In the genomic region with DNA sequence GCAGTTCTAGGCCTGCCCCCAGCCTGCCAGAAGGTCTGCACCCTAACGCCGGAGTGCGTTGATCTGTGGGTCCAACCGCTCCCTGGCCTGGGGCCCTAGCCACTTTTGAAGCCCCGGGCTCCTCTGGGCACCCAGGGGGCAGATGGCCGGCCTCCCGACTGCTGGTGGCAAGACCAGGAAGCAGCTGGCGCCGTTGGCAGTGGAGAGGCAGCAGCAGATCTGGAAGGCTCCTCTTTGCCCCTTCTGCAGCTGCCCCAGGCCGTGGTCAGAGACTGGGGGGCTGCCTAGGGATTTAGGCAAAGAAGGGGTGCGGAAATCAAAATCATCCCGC, we compare ENCODE assay signal across 10 cellular contexts. TPM values are rescaled to one million over a fixed set of nuclear protein-coding genes. Genes with fewer than 3 reads are reported as not detected.
DNase-seq lines count a peak whose midpoint lies in the region; ATAC-seq and TF ChIP-seq lines count a peak whose summit lies in the region.
"Had no signal": no experiment of that assay in that cellular context is flagged by ENCODE, and none has a peak within 500 bp of the region (broad histone marks: within the 10 kb centered on the region; RNA-seq: fewer than 3 reads in every experiment).

No MANE protein-coding gene starts in this region.

- H3K9me3 ChIP-seq in DOHH2 (ENCODE audit: control insufficient read depth, insufficient read depth, low read length) (no peaks in the 10 kb centered on the region), NT2/D1 (ENCODE audit: insufficient read depth, low read length) (no peaks in the 10 kb centered on the region), fibroblast of lung (ENCODE audit: control insufficient read depth, insufficient read depth, low read depth, low read length) (no peaks in the 10 kb centered on the region), gastrocnemius medialis (no peaks in the 10 kb centered on the region), HAP-1 (no peaks in the 10 kb centered on the region)

- H3K79me2 ChIP-seq in DOHH2 (ENCODE audit: control insufficient read depth, low read length) = peaks cover 18% of the 10 kb centered on the region
- no peaks in the 10 kb centered on the region for H3K79me2 ChIP-seq in fibroblast of lung (ENCODE audit: control insufficient read depth, insufficient read depth, low read length)

- H3K36me3 ChIP-seq in DOHH2 (ENCODE audit: control insufficient read depth, low read length) (peaks cover 44% of the 10 kb centered on the region), NT2/D1 (ENCODE audit: insufficient read depth, insufficient read length, low read length) (peaks cover 30% of the 10 kb centered on the region), fibroblast of lung (ENCODE audit: control insufficient read depth, insufficient read depth, low read length) (peaks cover 11% of the 10 kb centered on the region), gastrocnemius medialis (peaks cover 0 to 16% of the 10 kb centered on the region in 2 donors), HAP-1 (replicated peaks) (peaks cover 19% of the 10 kb centered on the region)

- H3K9me2 ChIP-seq in DOHH2 (replicated peaks; ENCODE audit: control insufficient read depth, low read length) = no peaks in the 10 kb centered on the region

- no peak for TF ChIP-seq POLR2A in gastrocnemius medialis (IDR thresholded peaks at IDR 0.05)

- no peak overlapping the region for H2AFZ ChIP-seq in fibroblast of lung (ENCODE audit: low read length)

- in situ Hi-C loops in gastrocnemius medialis (cut with MboI; ENCODE audit: low sequenced_read_pairs in 4 of 4) (no loop called here), HAP-1 (cut with MboI; ENCODE audit: low sequenced_read_pairs) (no loop called here)

- H3K27ac ChIP-seq in DOHH2 (ENCODE audit: low read depth, low read length) (0 out of 2 replicates have a peak overlapping the region, but pooled peaks have one; percentile 72), fibroblast of lung (ENCODE audit: insufficient read depth, low read length) (no peak overlapping the region), gastrocnemius medialis (no peak overlapping the region)

- H3K9ac ChIP-seq in NT2/D1 (ENCODE audit: insufficient read length, low read depth) = peak overlapping the region; percentile 88
- H3K9ac ChIP-seq in fibroblast of lung (ENCODE audit: insufficient read depth, low read length) = peak overlapping the region; percentile 62

- H3K4me3 ChIP-seq in DOHH2 (ENCODE audit: low read length) = peak overlapping the region; percentile 87
- H3K4me3 ChIP-seq in NT2/D1 (ENCODE audit: insufficient read length, low read depth) = peak overlapping the region; percentile 74
- peak overlapping the region in 2 of 4 experiments; percentile 47 to 69 for H3K4me3 ChIP-seq in fibroblast of lung (replicated peaks in 1 of 4; ENCODE audit: control extremely low read depth in 1 of 4, insufficient read depth in 1 of 4, low read depth in 3 of 4, low read length in 4 of 4)
- peak overlapping the region; percentile 45 to 72 (median 57) for H3K4me3 ChIP-seq in gastrocnemius medialis
- H3K4me3 ChIP-seq in HAP-1 = no peak overlapping the region

- TF ChIP-seq CTCF in DOHH2 (IDR thresholded peaks at IDR 0.05; ENCODE audit: low read depth, low read length, poor library complexity, severe bottlenecking) = no peak
- no peak for TF ChIP-seq CTCF in fibroblast of lung (conservative IDR thresholded peaks at IDR 0.05 in 1 of 2, IDR thresholded peaks at IDR 0.05 in 1 of 2; ENCODE audit: low read depth in 1 of 2, low read length in 2 of 2)
- TF ChIP-seq CTCF in gastrocnemius medialis (IDR thresholded peaks at IDR 0.05 in 4 of 5, conservative IDR thresholded peaks at IDR 0.05 in 1 of 5) = no peak

- H3K27me3 ChIP-seq in DOHH2 (ENCODE audit: control insufficient read depth, low read length) (no peaks in the 10 kb centered on the region), NT2/D1 (ENCODE audit: insufficient read depth, insufficient read length) (peaks cover 13% of the 10 kb centered on the region), fibroblast of lung (ENCODE audit: control insufficient read depth, insufficient read depth, low read length) (no peaks in the 10 kb centered on the region), gastrocnemius medialis (peaks cover 0 to 9% (median 7%) of the 10 kb centered on the region in 3 donors), HAP-1 (ENCODE audit: low read depth) (no peaks in the 10 kb centered on the region)

- peaks cover 21% of the 10 kb centered on the region for H3K4me1 ChIP-seq in DOHH2 (ENCODE audit: control insufficient read depth, low read length)
- H3K4me1 ChIP-seq in NT2/D1 (ENCODE audit: insufficient read depth, insufficient read length) = peaks cover 12% of the 10 kb centered on the region
- peaks cover 30% of the 10 kb centered on the region for H3K4me1 ChIP-seq in fibroblast of lung (ENCODE audit: control insufficient read depth, extremely low read depth, insufficient read depth, low read length)
- H3K4me1 ChIP-seq in gastrocnemius medialis = peaks cover 16 to 20% of the 10 kb centered on the region in 2 donors
- peaks cover 18% of the 10 kb centered on the region for H3K4me1 ChIP-seq in HAP-1

- intact Hi-C loops in gastrocnemius medialis (cut with DNase I; ENCODE audit: low total_unique reads) = no loop called here

- peak overlapping the region; percentile 85 for H3K4me2 ChIP-seq in DOHH2 (ENCODE audit: low read length)
- H3K4me2 ChIP-seq in fibroblast of lung (ENCODE audit: extremely low read depth, insufficient read depth, low read length) = no peak overlapping the region

- peaks cover 21% of the 10 kb centered on the region for H3F3A ChIP-seq in DOHH2 (ENCODE audit: control insufficient read depth, insufficient read depth)

- H4K20me1 ChIP-seq in DOHH2 (ENCODE audit: control insufficient read depth, insufficient read depth, low read depth, low read length) = no peaks in the 10 kb centered on the region
- H4K20me1 ChIP-seq in fibroblast of lung (ENCODE audit: control insufficient read depth, extremely low read depth, insufficient read depth, low read length) = no peaks in the 10 kb centered on the region

- DNase-seq in NT2/D1 (ENCODE audit: low read depth, low spot score) (no peak), fibroblast of lung (ENCODE audit: low read depth in 2 of 2) (no peak), gastrocnemius medialis (no peak), Kasumi-1 (lab: John Stamatoyannopoulos, UW) (no peak), HAP-1 (ENCODE audit: low spot score in 2 of 2) (no peak), AG20443 (ENCODE audit: low spot score) (no peak)
- DNase-seq in activated CD4-positive, alpha-beta T cell treated with anti-CD3 and anti-CD28 coated beads for 48 hours = no peak

- no peak for ATAC-seq in gastrocnemius medialis

RNA-seq across cellular contexts. Expression of gene VWCE, which starts 0.4 kb away (rescaled TPM):
- total RNA-seq in fibroblast of lung = 1.5 and 1.7 TPM in 2 replicates
- polyA plus RNA-seq in fibroblast of lung = 0.30 and 0.68 TPM in 2 replicates
- 0.66 and 0.90 TPM in 2 replicates for polyA plus RNA-seq in fibroblast of lung (2012)
- 0.59 and 5.1 TPM in 2 replicates for polyA minus RNA-seq in fibroblast of lung (ENCODE audit: low replicate concordance)
- total RNA-seq in gastrocnemius medialis = 1 to 10 TPM in 1 of 4 donors, under 1 TPM in 3; 0.31 to 1.5 (median 0.67) TPM

RNA-seq across cellular contexts. Expression of gene DDB1, which starts 37.3 kb away (rescaled TPM):
- total RNA-seq in fibroblast of lung = 241 and 282 TPM in 2 replicates
- 289 and 298 TPM in 2 replicates for polyA plus RNA-seq in fibroblast of lung
- 180 and 182 TPM in 2 replicates for polyA plus RNA-seq in fibroblast of lung (2012)
- polyA minus RNA-seq in fibroblast of lung (ENCODE audit: low replicate concordance) = 389 and 438 TPM in 2 replicates
- 100 to 1,000 TPM; 175 to 215 (median 189) TPM for total RNA-seq in gastrocnemius medialis

RNA-seq across cellular contexts. Expression of gene TKFC, which starts 37.5 kb away (rescaled TPM):
- 15.9 and 27.1 TPM in 2 replicates for total RNA-seq in fibroblast of lung
- polyA plus RNA-seq in fibroblast of lung = 11.5 and 15.9 TPM in 2 replicates
- polyA plus RNA-seq in fibroblast of lung (2012) = 20.4 and 23.8 TPM in 2 replicates
- 26.2 and 48.0 TPM in 2 replicates for polyA minus RNA-seq in fibroblast of lung (ENCODE audit: low replicate concordance)
- total RNA-seq in gastrocnemius medialis = 10 to 100 TPM in 3 of 4 donors, 1 to 10 TPM in 1; 6.7 to 14.8 (median 11.8) TPM

RNA-seq across cellular contexts. Expression of gene PGA5, which starts 54.6 kb away (rescaled TPM):
- total RNA-seq in fibroblast of lung = 3.3 TPM in 1 of 2 replicates, not detected in the other
- polyA plus RNA-seq in fibroblast of lung = 0.18 and 1.3 TPM in 2 replicates
- 0.71 and 1.7 TPM in 2 replicates for polyA plus RNA-seq in fibroblast of lung (2012)
- 2.6 TPM in 1 of 2 replicates, not detected in the other for polyA minus RNA-seq in fibroblast of lung (ENCODE audit: low replicate concordance)
- not detected for total RNA-seq in gastrocnemius medialis
- total RNA-seq: NCI-H460, occipital lobe had no signal
